ENCODE assay signal across 1 cellular context in genomic region chr15:96171842-96172241, GRCh38.
TF ChIP-seq lines count a peak whose summit lies in the region.

No MANE protein-coding gene starts in this region.

TF ChIP-seq in HepG2, 621 proteins besides CTCF, POLR2A, EP300 and RAD21 (continued from another document):
- TF ChIP-seq ZNF280B (CRISPR knock-in tag; IDR thresholded peaks at IDR 0.05; ENCODE audit: borderline replicate concordance), result no peak
- TF ChIP-seq ZFP36L1 (CRISPR knock-in tag; IDR thresholded peaks at IDR 0.05), result 0 out of 2 replicates have a peak, but pooled peaks have one; percentile 22
- TF ChIP-seq POLR2AphosphoS5 (IDR thresholded peaks at IDR 0.05; ENCODE audit: low read depth, low read length), result no peak
- TF ChIP-seq TCF7 (IDR thresholded peaks at IDR 0.05; ENCODE audit: low read depth), result 0 out of 2 replicates have a peak, but pooled peaks have one; percentile 13
- TF ChIP-seq ZNF33B (CRISPR knock-in tag; IDR thresholded peaks at IDR 0.05), result no peak
- peak; percentile 63 for TF ChIP-seq ZNF629 (CRISPR knock-in tag; conservative IDR thresholded peaks at IDR 0.05)
- TF ChIP-seq ATF6 (CRISPR knock-in tag; conservative IDR thresholded peaks at IDR 0.05), result 0 out of 2 replicates have a peak, but pooled peaks have one; percentile 40
- 0 out of 2 replicates have a peak, but pooled peaks have one; percentile 1 for TF ChIP-seq GFI1 (CRISPR knock-in tag; IDR thresholded peaks at IDR 0.05; ENCODE audit: borderline replicate concordance)
- no peak for TF ChIP-seq GATAD1 (CRISPR knock-in tag; IDR thresholded peaks at IDR 0.05)
- TF ChIP-seq ATAD3A (CRISPR knock-in tag; IDR thresholded peaks at IDR 0.05), result no peak
- peak; percentile 83 for TF ChIP-seq PATZ1 (CRISPR knock-in tag; IDR thresholded peaks at IDR 0.05)
- no peak for TF ChIP-seq ZNF558 (CRISPR knock-in tag; IDR thresholded peaks at IDR 0.05; ENCODE audit: borderline replicate concordance)
- TF ChIP-seq SIX4 (CRISPR knock-in tag; IDR thresholded peaks at IDR 0.05), result peak; percentile 97
- peak; percentile 84; the same call in 1 of the 2 replicates for TF ChIP-seq AHDC1 (CRISPR knock-in tag; IDR thresholded peaks at IDR 0.05; ENCODE audit: borderline replicate concordance)
- TF ChIP-seq RFX3 (CRISPR knock-in tag; IDR thresholded peaks at IDR 0.05), result no peak
- 0 out of 2 replicates have a peak, but pooled peaks have one; percentile 35 for TF ChIP-seq ZNF556 (CRISPR knock-in tag; IDR thresholded peaks at IDR 0.05; ENCODE audit: borderline replicate concordance)
- TF ChIP-seq KLF9 (CRISPR knock-in tag; IDR thresholded peaks at IDR 0.05; ENCODE audit: low read depth), result 0 out of 2 replicates have a peak, but pooled peaks have one; percentile 32
- 0 out of 2 replicates have a peak, but pooled peaks have one; percentile 7 for TF ChIP-seq ERF (CRISPR knock-in tag; IDR thresholded peaks at IDR 0.05)
- TF ChIP-seq MED1 (CRISPR knock-in tag; IDR thresholded peaks at IDR 0.05), result peak; percentile 59; the same call in 1 of the 2 replicates
- TF ChIP-seq PHF21A (CRISPR knock-in tag; IDR thresholded peaks at IDR 0.05), result 0 out of 2 replicates have a peak, but pooled peaks have one; percentile 25
- TF ChIP-seq TARDBP (CRISPR knock-in tag; IDR thresholded peaks at IDR 0.05), result 0 out of 2 replicates have a peak, but pooled peaks have one; percentile 31
- peak; percentile 48; the same call in 1 of the 2 replicates for TF ChIP-seq FOXO1 (CRISPR knock-in tag; IDR thresholded peaks at IDR 0.05)
- TF ChIP-seq ARID3A (IDR thresholded peaks at IDR 0.05; ENCODE audit: low read depth, low read length), result no peak
- TF ChIP-seq ZSCAN21 (CRISPR knock-in tag; IDR thresholded peaks at IDR 0.05; ENCODE audit: borderline replicate concordance), result 0 out of 2 replicates have a peak, but pooled peaks have one; percentile 45
- peak; percentile 49 for TF ChIP-seq FOXA3 (CRISPR knock-in tag; IDR thresholded peaks at IDR 0.05)
- no peak for TF ChIP-seq LCORL (IDR thresholded peaks at IDR 0.05)
- TF ChIP-seq LCORL (CRISPR knock-in tag; IDR thresholded peaks at IDR 0.05), result 0 out of 2 replicates have a peak, but pooled peaks have one; percentile 5
- TF ChIP-seq ZSCAN25 (CRISPR knock-in tag; IDR thresholded peaks at IDR 0.05), result no peak
- peak; percentile 73 for TF ChIP-seq BCL6 (CRISPR knock-in tag; IDR thresholded peaks at IDR 0.05)
- peak; percentile 33; the same call in 1 of the 2 replicates for TF ChIP-seq ZNF644 (CRISPR knock-in tag; IDR thresholded peaks at IDR 0.05; ENCODE audit: low read depth)
- TF ChIP-seq CBFB (CRISPR knock-in tag; IDR thresholded peaks at IDR 0.05), result no peak
- TF ChIP-seq DPF2 (CRISPR knock-in tag; IDR thresholded peaks at IDR 0.05; ENCODE audit: borderline replicate concordance, low read depth), result peak; percentile 49; the same call in 1 of the 2 replicates
- TF ChIP-seq HIC2 (CRISPR knock-in tag; IDR thresholded peaks at IDR 0.05; ENCODE audit: low read depth), result no peak
